8 cellular contexts compared by ENCODE assay signal in genomic region chr11:71086687-71087258, GRCh38.
DNase-seq lines count a peak whose midpoint lies in the region; ATAC-seq and TF ChIP-seq lines count a peak whose summit lies in the region.

No MANE protein-coding gene starts in this region.

- no peaks in the 10 kb centered on the region for H3K27me3 Mint-ChIP-seq in activated CD4-positive, alpha-beta T cell treated with anti-CD3 and anti-CD28 coated beads for 36 hours
- H3K27me3 Mint-ChIP-seq in activated CD4-positive, alpha-beta T cell treated with anti-CD3 and anti-CD28 coated beads, Interleukin-2, amount 10 ng/mL, durations not matched to agents 7 days and 5 days = peaks cover 3% of the 10 kb centered on the region

- no peaks in the 10 kb centered on the region for H3K4me1 ChIP-seq in body of pancreas

- CTCF ChIA-PET in activated CD4-positive, alpha-beta T cell treated with anti-CD3 and anti-CD28 coated beads for 36 hours (lab: Charles Lee) = interaction anchor here (0.6 kb wide), 1 partner anchor 377 kb away, joined by 3 read pairs; no protein-coding TSS in a partner anchor
- CTCF ChIA-PET in activated CD4-positive, alpha-beta T cell treated with anti-CD3 and anti-CD28 coated beads, Interleukin-2, amount 10 ng/mL, durations not matched to agents 7 days and 5 days (lab: Charles Lee) = no interaction called here

- H3K27ac ChIP-seq in body of pancreas = peak overlapping the region in 1 of 4 donors; percentile 12

- intact Hi-C loops in activated CD4-positive, alpha-beta T cell treated with anti-CD3 and anti-CD28 coated beads for 36 hours (cut with DNase I, micrococcal nuclease) = no loop called here
- intact Hi-C loops in body of pancreas (cut with DNase I) = no loop called here

- no peaks in the 10 kb centered on the region for H3K4me1 Mint-ChIP-seq in activated CD4-positive, alpha-beta T cell treated with anti-CD3 and anti-CD28 coated beads for 36 hours
- no peaks in the 10 kb centered on the region for H3K4me1 Mint-ChIP-seq in activated CD4-positive, alpha-beta T cell treated with anti-CD3 and anti-CD28 coated beads, Interleukin-2, amount 10 ng/mL, durations not matched to agents 7 days and 5 days

- no peak overlapping the region for H3K27ac Mint-ChIP-seq in activated CD4-positive, alpha-beta T cell treated with anti-CD3 and anti-CD28 coated beads for 36 hours
- no peak overlapping the region for H3K27ac Mint-ChIP-seq in activated CD4-positive, alpha-beta T cell treated with anti-CD3 and anti-CD28 coated beads, Interleukin-2, amount 10 ng/mL, durations not matched to agents 7 days and 5 days

- no peak overlapping the region for H3K4me3 Mint-ChIP-seq in activated CD4-positive, alpha-beta T cell treated with anti-CD3 and anti-CD28 coated beads for 36 hours
- no peak overlapping the region for H3K4me3 Mint-ChIP-seq in activated CD4-positive, alpha-beta T cell treated with anti-CD3 and anti-CD28 coated beads, Interleukin-2, amount 10 ng/mL, durations not matched to agents 7 days and 5 days

- H3K36me3 ChIP-seq in body of pancreas (replicated peaks in 1 of 2; ENCODE audit: insufficient read depth in 1 of 2, low read depth in 2 of 2) = peaks cover 0 to 4% of the 10 kb centered on the region in 2 donors

- TF ChIP-seq CTCF in body of pancreas (IDR thresholded peaks at IDR 0.05) = peak; percentile 19 to 55 (median 41)

- POLR2A ChIA-PET in activated CD4-positive, alpha-beta T cell treated with anti-CD3 and anti-CD28 coated beads for 36 hours (lab: Charles Lee) = no interaction called here
- POLR2A ChIA-PET in activated CD4-positive, alpha-beta T cell treated with anti-CD3 and anti-CD28 coated beads, Interleukin-2, amount 10 ng/mL, durations not matched to agents 7 days and 5 days (lab: Charles Lee) = no interaction called here

- no peaks in the 10 kb centered on the region for H3K27me3 ChIP-seq in body of pancreas

- WGBS in body of pancreas, 2 donors = 52 to 64% methylated on average over 11 to 14 of the region's 14 CpGs

- no peaks in the 10 kb centered on the region for H3K36me3 Mint-ChIP-seq in activated CD4-positive, alpha-beta T cell treated with anti-CD3 and anti-CD28 coated beads for 36 hours (ENCODE audit: low read depth)
- no peaks in the 10 kb centered on the region for H3K36me3 Mint-ChIP-seq in activated CD4-positive, alpha-beta T cell treated with anti-CD3 and anti-CD28 coated beads, Interleukin-2, amount 10 ng/mL, durations not matched to agents 7 days and 5 days (ENCODE audit: low read depth)

- no peak for TF ChIP-seq POLR2A in body of pancreas (IDR thresholded peaks at IDR 0.05)

- ATAC-seq in activated CD4-positive, alpha-beta T cell treated with anti-CD3 and anti-CD28 coated beads for 36 hours = peak; percentile 57
- ATAC-seq in body of pancreas = peak; percentile 53
- ATAC-seq in GM18517 (IDR thresholded peaks at IDR 0.05; ENCODE audit: unreplicated experiment) = no peak
- ATAC-seq in GM18502 (IDR thresholded peaks at IDR 0.05; ENCODE audit: poor library complexity, unreplicated experiment) = no peak

- no peak overlapping the region for H3K4me3 ChIP-seq in body of pancreas

- no peaks in the 10 kb centered on the region for H3K9me3 Mint-ChIP-seq in activated CD4-positive, alpha-beta T cell treated with anti-CD3 and anti-CD28 coated beads for 36 hours (ENCODE audit: low read depth)
- no peaks in the 10 kb centered on the region for H3K9me3 Mint-ChIP-seq in activated CD4-positive, alpha-beta T cell treated with anti-CD3 and anti-CD28 coated beads, Interleukin-2, amount 10 ng/mL, durations not matched to agents 7 days and 5 days

- peak; percentile 44 for DNase-seq in activated CD4-positive, alpha-beta T cell treated with anti-CD3 and anti-CD28 coated beads for 36 hours
- DNase-seq in activated CD4-positive, alpha-beta T cell treated with anti-CD3 and anti-CD28 coated beads, Interleukin-2, amount 10 ng/mL, durations not matched to agents 7 days and 5 days = no peak
- DNase-seq in NCI-H1930 (lab: John Stamatoyannopoulos, UW) = peak; percentile 9 to 45
- peak; percentile 32 to 61 (median 38) for DNase-seq in body of pancreas
- peak; percentile 50 for DNase-seq in myocyte (ENCODE audit: low read depth)
- no peak for DNase-seq in stimulated activated CD4-positive, alpha-beta T cell treated with anti-CD3 and anti-CD28 coated beads, Interleukin-2, amount 100 ng/mL, for 48 hours

- no peaks in the 10 kb centered on the region for H3K9me3 ChIP-seq in body of pancreas

Comparison
In these comparisons a context has a peak if more than half of its experiments do, and no peak if none do; other contexts are left out.
1. DNase-seq: peak in activated CD4-positive, alpha-beta T cell treated with anti-CD3 and anti-CD28 coated beads for 36 hours (single experiment), NCI-H1930 (2 of 2), body of pancreas (4 of 4) and myocyte (single experiment); none in activated CD4-positive, alpha-beta T cell treated with anti-CD3 and anti-CD28 coated beads, Interleukin-2, amount 10 ng/mL, durations not matched to agents 7 days and 5 days (single experiment) and stimulated activated CD4-positive, alpha-beta T cell treated with anti-CD3 and anti-CD28 coated beads, Interleukin-2, amount 100 ng/mL, for 48 hours (0 of 2).
2. ATAC-seq: peak in activated CD4-positive, alpha-beta T cell treated with anti-CD3 and anti-CD28 coated beads for 36 hours (single experiment) and body of pancreas (single experiment); none in GM18517 (single experiment) and GM18502 (single experiment).